Comparison of ENCODE assay signal across 8 cellular contexts in genomic region chr6:128655978-128656498, GRCh38.
DNase-seq lines count a peak whose midpoint lies in the region; ATAC-seq and TF ChIP-seq lines count a peak whose summit lies in the region.

No MANE protein-coding gene starts in this region.

- H3K4me1 Mint-ChIP-seq in activated T-helper 17 cell treated with anti-CD3 and anti-CD28 coated beads, Interleukin-2, amount 50 U/mL, for 72 hours = peaks cover 13% of the 10 kb centered on the region
- peaks cover 0 to 3% (median 0%) of the 10 kb centered on the region in 7 donors for H3K4me1 Mint-ChIP-seq in naive thymus-derived CD4-positive, alpha-beta T cell

- TF ChIP-seq CTCF in A673 (conservative IDR thresholded peaks at IDR 0.05; ENCODE audit: low read depth, low read length) (no peak), esophagus muscularis mucosa (IDR thresholded peaks at IDR 0.05) (no peak)

- BruUV-seq in A673 (replicated peaks; lab: Mats Ljungman, UMichigan) = no TSS peak

- H3K4ac ChIP-seq in neuronal stem cell (ENCODE audit: low read length) = no peak overlapping the region

- H4K8ac ChIP-seq in neuronal stem cell (ENCODE audit: low read depth, low read length) = no peak overlapping the region

- H3K79me1 ChIP-seq in neuronal stem cell (ENCODE audit: low read depth, low read length) = no peaks in the 10 kb centered on the region

- TF ChIP-seq POLR2A in esophagus muscularis mucosa (IDR thresholded peaks at IDR 0.05; ENCODE audit: low read depth) = no peak

- no peaks in the 10 kb centered on the region for H3K9me3 Mint-ChIP-seq in activated T-helper 17 cell treated with anti-CD3 and anti-CD28 coated beads, Interleukin-2, amount 50 U/mL, for 72 hours
- peaks cover 0 to 1% (median 0%) of the 10 kb centered on the region in 11 donors for H3K9me3 Mint-ChIP-seq in naive thymus-derived CD4-positive, alpha-beta T cell

- H3K36me3 ChIP-seq in A673 (ENCODE audit: insufficient read depth, low read length, poor library complexity, severe bottlenecking) = no peaks in the 10 kb centered on the region
- H3K36me3 ChIP-seq in neuronal stem cell (replicated peaks in 1 of 2; ENCODE audit: control insufficient read depth in 2 of 2, insufficient read depth in 2 of 2, low read length in 2 of 2) = no peaks in the 10 kb centered on the region
- H3K36me3 ChIP-seq in esophagus muscularis mucosa = no peaks in the 10 kb centered on the region
- no peaks in the 10 kb centered on the region for H3K36me3 ChIP-seq in naive thymus-derived CD4-positive, alpha-beta T cell (ENCODE audit: control insufficient read depth in 2 of 3, insufficient read depth in 3 of 3, low read length in 3 of 3)

- no peak overlapping the region for H2AK5ac ChIP-seq in neuronal stem cell (ENCODE audit: low read depth, low read length)

- no peak overlapping the region for H2BK15ac ChIP-seq in neuronal stem cell (ENCODE audit: low read length)

- CTCF ChIA-PET in A673 (lab: Charles Lee) = no interaction called here
- CTCF ChIA-PET in naive thymus-derived CD4-positive, alpha-beta T cell (lab: Charles Lee) = no interaction called here

- H3K4me2 ChIP-seq in neuronal stem cell (ENCODE audit: insufficient read depth, low read length, poor library complexity, severe bottlenecking) = no peak overlapping the region

- H2BK12ac ChIP-seq in neuronal stem cell (ENCODE audit: low read length) = no peak overlapping the region

- POLR2A ChIA-PET in A673 (lab: Charles Lee; ENCODE audit: low non-redundant PET) = no interaction called here
- POLR2A ChIA-PET in naive thymus-derived CD4-positive, alpha-beta T cell (lab: Charles Lee) = no interaction called here

- H3K23ac ChIP-seq in neuronal stem cell (ENCODE audit: low read depth, low read length, poor library complexity) = no peak overlapping the region

- peak overlapping the region; percentile 43 for H2AFZ ChIP-seq in neuronal stem cell (ENCODE audit: low read length)

- H3K4me1 ChIP-seq in A673 (ENCODE audit: insufficient read depth, low read length, poor library complexity, severe bottlenecking) (peaks cover 6% of the 10 kb centered on the region), neuronal stem cell (ENCODE audit: control insufficient read depth in 2 of 2, insufficient read depth in 1 of 2, low read depth in 1 of 2, low read length in 2 of 2) (peaks cover 0 to 2% of the 10 kb centered on the region in 2 donors), esophagus muscularis mucosa (no peaks in the 10 kb centered on the region)
- no peaks in the 10 kb centered on the region for H3K4me1 ChIP-seq in naive thymus-derived CD4-positive, alpha-beta T cell (ENCODE audit: control insufficient read depth in 2 of 2, insufficient read depth in 2 of 2, low read length in 2 of 2)

- whole genome bisulfite sequencing in neuronal stem cell (ENCODE audit: extremely low coverage in 2 of 2, insufficient read length in 2 of 2, insufficient replicate concordance in 1 of 2), 2 donors = no CpG with 5 or more reads among the region's 1 CpG
- 57% methylated on average over 1 of the region's 1 CpG for WGBS in esophagus muscularis mucosa

- no peaks in the 10 kb centered on the region for H3K36me3 Mint-ChIP-seq in activated T-helper 17 cell treated with anti-CD3 and anti-CD28 coated beads, Interleukin-2, amount 50 U/mL, for 72 hours (ENCODE audit: low read depth)
- no peaks in the 10 kb centered on the region for H3K36me3 Mint-ChIP-seq in naive thymus-derived CD4-positive, alpha-beta T cell

- no peak overlapping the region for H3K18ac ChIP-seq in neuronal stem cell (ENCODE audit: low read length)

- H3K27me3 Mint-ChIP-seq in activated T-helper 17 cell treated with anti-CD3 and anti-CD28 coated beads, Interleukin-2, amount 50 U/mL, for 72 hours = peaks cover 7% of the 10 kb centered on the region
- H3K27me3 Mint-ChIP-seq in naive thymus-derived CD4-positive, alpha-beta T cell = peaks cover 0 to 12% (median 9%) of the 10 kb centered on the region in 5 donors

- no peaks in the 10 kb centered on the region for H3K9me3 ChIP-seq in A673 (ENCODE audit: low read depth, low read length, poor library complexity, severe bottlenecking)
- H3K9me3 ChIP-seq in neuronal stem cell (replicated peaks in 1 of 2; ENCODE audit: control insufficient read depth in 2 of 2, insufficient read depth in 1 of 2, low read depth in 1 of 2, low read length in 2 of 2) = no peaks in the 10 kb centered on the region
- H3K9me3 ChIP-seq in esophagus muscularis mucosa = no peaks in the 10 kb centered on the region
- no peaks in the 10 kb centered on the region for H3K9me3 ChIP-seq in naive thymus-derived CD4-positive, alpha-beta T cell (ENCODE audit: control insufficient read depth in 2 of 3, low read length in 3 of 3)

- H3K9ac ChIP-seq in neuronal stem cell (ENCODE audit: low read depth, low read length, poor library complexity) = no peak overlapping the region

- intact Hi-C loops in A673 (cut with micrococcal nuclease; ENCODE audit: unreplicated experiment) (no loop called here), esophagus muscularis mucosa (cut with DNase I) (no loop called here)
- intact Hi-C loops in naive thymus-derived CD4-positive, alpha-beta T cell (cut with micrococcal nuclease) = no loop called here

- H3K4me3 ChIP-seq in A673 (ENCODE audit: low read depth, low read length, poor library complexity, severe bottlenecking) (no peak overlapping the region), neuronal stem cell (ENCODE audit: low read length in 2 of 2) (no peak overlapping the region), esophagus muscularis mucosa (no peak overlapping the region)
- H3K4me3 ChIP-seq in naive thymus-derived CD4-positive, alpha-beta T cell (ENCODE audit: low read length) = no peak overlapping the region

- no peak for TF ChIP-seq EP300 in esophagus muscularis mucosa (IDR thresholded peaks at IDR 0.05)

- peak; percentile 68 for DNase-seq in A673 (ENCODE audit: low spot score)
- DNase-seq in neuronal stem cell (ENCODE audit: low spot score) = no peak
- DNase-seq in esophagus muscularis mucosa (ENCODE audit: extremely low spot score) = no peak
- DNase-seq in central memory CD4-positive, alpha-beta T cell = no peak
- DNase-seq in naive thymus-derived CD4-positive, alpha-beta T cell = no peak

- ATAC-seq in GM19035 (IDR thresholded peaks at IDR 0.05; ENCODE audit: unreplicated experiment) = peak; percentile 81
- ATAC-seq in HG03135 (IDR thresholded peaks at IDR 0.05; ENCODE audit: unreplicated experiment) = peak; percentile 82
- peak; percentile 95 for ATAC-seq in activated T-helper 17 cell treated with anti-CD3 and anti-CD28 coated beads, Interleukin-2, amount 50 U/mL, for 72 hours (replicated peaks)
- no peak for ATAC-seq in naive thymus-derived CD4-positive, alpha-beta T cell

- H3K4me3 Mint-ChIP-seq in activated T-helper 17 cell treated with anti-CD3 and anti-CD28 coated beads, Interleukin-2, amount 50 U/mL, for 72 hours = peak overlapping the region; percentile 56
- H3K4me3 Mint-ChIP-seq in naive thymus-derived CD4-positive, alpha-beta T cell = no peak overlapping the region

- no peak overlapping the region for H2BK5ac ChIP-seq in neuronal stem cell (ENCODE audit: low read length)

- no peak overlapping the region for H2BK120ac ChIP-seq in neuronal stem cell (ENCODE audit: low read depth, low read length)

- no peak overlapping the region for H3K14ac ChIP-seq in neuronal stem cell (ENCODE audit: low read length)

- no peak overlapping the region for H4K91ac ChIP-seq in neuronal stem cell (ENCODE audit: low read depth, low read length, poor library complexity)

- H3K27ac ChIP-seq in A673 (ENCODE audit: low read depth, low read length, poor library complexity, severe bottlenecking) = no peak overlapping the region
- no peak overlapping the region for H3K27ac ChIP-seq in neuronal stem cell (replicated peaks; ENCODE audit: low read length)
- no peak overlapping the region for H3K27ac ChIP-seq in esophagus muscularis mucosa (replicated peaks in 1 of 4)
- H3K27ac ChIP-seq in naive thymus-derived CD4-positive, alpha-beta T cell (ENCODE audit: low read depth, low read length) = no peak overlapping the region

- peak overlapping the region; percentile 83 for H3K27ac Mint-ChIP-seq in activated T-helper 17 cell treated with anti-CD3 and anti-CD28 coated beads, Interleukin-2, amount 50 U/mL, for 72 hours
- H3K27ac Mint-ChIP-seq in naive thymus-derived CD4-positive, alpha-beta T cell = no peak overlapping the region

- no peaks in the 10 kb centered on the region for H3K27me3 ChIP-seq in A673 (replicated peaks; ENCODE audit: insufficient read depth, low read depth, low read length, poor library complexity)
- H3K27me3 ChIP-seq in neuronal stem cell (ENCODE audit: control insufficient read depth in 3 of 3, insufficient read depth in 3 of 3, low read depth in 1 of 3, low read length in 3 of 3) = no peaks in the 10 kb centered on the region
- H3K27me3 ChIP-seq in esophagus muscularis mucosa = no peaks in the 10 kb centered on the region
- no peaks in the 10 kb centered on the region for H3K27me3 ChIP-seq in naive thymus-derived CD4-positive, alpha-beta T cell (ENCODE audit: control insufficient read depth in 2 of 2, insufficient read depth in 2 of 2, low read length in 2 of 2)
